ENCODE assay signal across 9 cellular contexts in genomic region chr3:46812237-46812791, GRCh38. TPM values are rescaled to one million over a fixed set of nuclear protein-coding genes. Genes with fewer than 3 reads are reported as not detected.
DNase-seq lines count a peak whose midpoint lies in the region; ATAC-seq and TF ChIP-seq lines count a peak whose summit lies in the region.
"Had no signal": no experiment of that assay in that cellular context is flagged by ENCODE, and none has a peak within 500 bp of the region (broad histone marks: within the 10 kb centered on the region; RNA-seq: fewer than 3 reads in every experiment).

No MANE protein-coding gene starts in this region.

- whole genome bisulfite sequencing in sigmoid colon, 2 donors, result 6% methylated on average over 46 of the region's 46 CpGs
- 3 to 5% methylated on average over 30 to 46 of the region's 46 CpGs for WGBS in aorta, 2 donors

- CTCF ChIA-PET in GM10248 (lab: Yijun Ruan, JAX), result no interaction called here
- CTCF ChIA-PET in activated naive CD4-positive, alpha-beta T cell treated with anti-CD3 and anti-CD28 coated beads, Interleukin-2, amount 10 ng/mL, durations not matched to agents 7 days and 5 days (lab: Charles Lee), result no interaction called here

- no peak overlapping the region for H3K27ac ChIP-seq in Peyer's patch
- H3K27ac ChIP-seq in sigmoid colon, result no peak overlapping the region
- no peak overlapping the region for H3K27ac ChIP-seq in aorta (ENCODE audit: low read depth in 1 of 2, low read length in 2 of 2)
- H3K27ac ChIP-seq: PC-9 had no signal

- H3K27ac Mint-ChIP-seq in activated naive CD4-positive, alpha-beta T cell treated with anti-CD3 and anti-CD28 coated beads, Interleukin-2, amount 10 ng/mL, durations not matched to agents 7 days and 5 days, result no peak overlapping the region

- DNase-seq in GM10248 (ENCODE audit: extremely low spot score) (peak; percentile 58), Peyer's patch (peak; percentile 46 to 84 (median 78)), left cardiac atrium (peak; percentile 82), sigmoid colon (peak; percentile 84), aorta (peak; percentile 82 to 92)
- peak; percentile 77 for DNase-seq in activated naive CD4-positive, alpha-beta T cell treated with anti-CD3 and anti-CD28 coated beads, Interleukin-2, amount 10 ng/mL, durations not matched to agents 7 days and 5 days

- peaks cover 37% of the 10 kb centered on the region for H3K27me3 Mint-ChIP-seq in activated naive CD4-positive, alpha-beta T cell treated with anti-CD3 and anti-CD28 coated beads, Interleukin-2, amount 10 ng/mL, durations not matched to agents 7 days and 5 days

- peaks cover 0 to 9% (median 8%) of the 10 kb centered on the region in 4 donors for H3K4me1 ChIP-seq in Peyer's patch
- H3K4me1 ChIP-seq in sigmoid colon, result peaks cover 0 to 14% (median 12%) of the 10 kb centered on the region in 4 donors
- no peaks in the 10 kb centered on the region for H3K4me1 ChIP-seq in aorta (ENCODE audit: control insufficient read depth in 1 of 2, insufficient read depth in 2 of 2, low read length in 2 of 2)

- H3K4me3 ChIP-seq in Peyer's patch (peak overlapping the region; percentile 23 to 54 (median 46)), sigmoid colon (peak overlapping the region; percentile 13 to 50 (median 43)), aorta (ENCODE audit: low read length in 2 of 2) (peak overlapping the region; percentile 22 to 35)
- H3K4me3 ChIP-seq: PC-9 had no signal

- H3K36me3 Mint-ChIP-seq in activated naive CD4-positive, alpha-beta T cell treated with anti-CD3 and anti-CD28 coated beads, Interleukin-2, amount 10 ng/mL, durations not matched to agents 7 days and 5 days, result no peaks in the 10 kb centered on the region

- ATAC-seq in left cardiac atrium, result peak; percentile 92 to 99
- peak; percentile 89 for ATAC-seq in aorta (ENCODE audit: low FRiP score)
- ATAC-seq in GM21717 (IDR thresholded peaks at IDR 0.05; ENCODE audit: unreplicated experiment), result no peak
- no peak for ATAC-seq in GM19455 (IDR thresholded peaks at IDR 0.05; ENCODE audit: unreplicated experiment)

- H3K4me1 Mint-ChIP-seq in activated naive CD4-positive, alpha-beta T cell treated with anti-CD3 and anti-CD28 coated beads, Interleukin-2, amount 10 ng/mL, durations not matched to agents 7 days and 5 days, result peaks cover 22% of the 10 kb centered on the region

- H3K4me3 Mint-ChIP-seq in activated naive CD4-positive, alpha-beta T cell treated with anti-CD3 and anti-CD28 coated beads, Interleukin-2, amount 10 ng/mL, durations not matched to agents 7 days and 5 days, result peak overlapping the region; percentile 62

- no peaks in the 10 kb centered on the region for H3K36me3 ChIP-seq in Peyer's patch
- no peaks in the 10 kb centered on the region for H3K36me3 ChIP-seq in sigmoid colon
- no peaks in the 10 kb centered on the region for H3K36me3 ChIP-seq in aorta (ENCODE audit: control insufficient read depth in 1 of 2, insufficient read depth in 2 of 2, low read length in 1 of 2)

- H3K9me3 ChIP-seq in Peyer's patch (no peaks in the 10 kb centered on the region), sigmoid colon (no peaks in the 10 kb centered on the region), aorta (ENCODE audit: control insufficient read depth, low read length) (peaks cover 2% of the 10 kb centered on the region)

- TF ChIP-seq POLR2A in Peyer's patch (IDR thresholded peaks at IDR 0.05), result no peak
- TF ChIP-seq POLR2A in sigmoid colon (IDR thresholded peaks at IDR 0.05), result no peak

- TF ChIP-seq EP300 in sigmoid colon (IDR thresholded peaks at IDR 0.05), result no peak

- intact Hi-C loops in left cardiac atrium (cut with DNase I), result no loop called here
- intact Hi-C loops in sigmoid colon (cut with DNase I), result no loop called here
- intact Hi-C loops in aorta (cut with DNase I), result no loop called here

- TF ChIP-seq CTCF in GM10248 (IDR thresholded peaks at IDR 0.05; ENCODE audit: control extremely low read depth, extremely low read depth, low read depth, missing control alignments) (no peak), Peyer's patch (IDR thresholded peaks at IDR 0.05) (no peak), sigmoid colon (IDR thresholded peaks at IDR 0.05) (no peak)

- H3K9me3 Mint-ChIP-seq in activated naive CD4-positive, alpha-beta T cell treated with anti-CD3 and anti-CD28 coated beads, Interleukin-2, amount 10 ng/mL, durations not matched to agents 7 days and 5 days, result no peaks in the 10 kb centered on the region

- H3K27me3 ChIP-seq in Peyer's patch, result no peaks in the 10 kb centered on the region
- H3K27me3 ChIP-seq in sigmoid colon, result no peaks in the 10 kb centered on the region
- H3K27me3 ChIP-seq in aorta (ENCODE audit: control insufficient read depth in 1 of 2, insufficient read depth in 2 of 2, low read length in 1 of 2), result no peaks in the 10 kb centered on the region

- POLR2A ChIA-PET in GM10248 (lab: Yijun Ruan, JAX), result no interaction called here

RNA-seq across cellular contexts. Expression of gene MYL3, which starts 50.9 kb away (rescaled TPM):
- total RNA-seq in Peyer's patch (10 to 100 TPM in 1 of 4 donors, 1 to 10 TPM in 1, not detected in 2; 1.5 to 17.3 TPM), left cardiac atrium (100 to 1,000 TPM; 157 to 557 TPM), sigmoid colon (10 to 100 TPM in 1 of 4 donors, 1 to 10 TPM in 3; 1.5 to 10.8 (median 2.7) TPM), aorta (1 to 10 TPM; 1.8 to 3.0 TPM)
- polyA plus RNA-seq in sigmoid colon (10 to 100 TPM in 1 of 3 donors, 1 to 10 TPM in 2; 2.4 to 11.8 (median 8.4) TPM), aorta (10 to 100 TPM in 1 of 2 donors, 1 to 10 TPM in 1; 2.6 to 14.3 TPM)
- total RNA-seq: PC-9 had no signal

Comparison
In these comparisons a context has a peak if more than half of its experiments do, and no peak if none do; other contexts are left out.
1. ATAC-seq: peak in left cardiac atrium (2 of 2) and aorta (single experiment); none in GM21717 (single experiment) and GM19455 (single experiment).
2. RNA of gene MYL3, which starts 50.9 kb away (total RNA-seq): 157 to 557 TPM in left cardiac atrium; 1.5 to 10.8 TPM in sigmoid colon, 1.8 to 3.0 TPM in aorta and 1.5 to 17.3 TPM in Peyer's patch; every median in the first group is over 4 times any median in the second.
3. Peak in every context shown above with its lines, with median percentiles within 50 percentile points of each other: DNase-seq and H3K4me3 ChIP-seq.